In genomic region chr12:70463997-70464396, GRCh38 we compare ENCODE assay signal across 3 cellular contexts.
TF ChIP-seq lines count a peak whose summit lies in the region.

No MANE protein-coding gene starts in this region.

TF ChIP-seq in HepG2, 621 proteins besides CTCF, POLR2A, EP300 and RAD21:
- no peak for TF ChIP-seq ZSCAN29 (CRISPR knock-in tag; conservative IDR thresholded peaks at IDR 0.05)
- TF ChIP-seq ZNF124 (CRISPR knock-in tag; IDR thresholded peaks at IDR 0.05) = peak; percentile 100
- TF ChIP-seq ZNF441 (CRISPR knock-in tag; IDR thresholded peaks at IDR 0.05; ENCODE audit: borderline replicate concordance) = peak; percentile 59; the same call in 1 of the 2 replicates
TF ChIP-seq in HepG2: peak in this region for 2.

TF ChIP-seq in HCT116, 20 proteins besides CTCF, POLR2A, EP300 and RAD21:
- peak; percentile 57; the same call in 1 of the 2 replicates for TF ChIP-seq CBX3 (IDR thresholded peaks at IDR 0.05; ENCODE audit: low read depth)
- no peak for TF ChIP-seq ELF1 (IDR thresholded peaks at IDR 0.05; ENCODE audit: borderline replicate concordance, low read depth)
- no peak for TF ChIP-seq ZFX (IDR thresholded peaks at IDR 0.05)

TF ChIP-seq in K562, 482 proteins besides CTCF, POLR2A, EP300 and RAD21:
- TF ChIP-seq ZNF696 (CRISPR knock-in tag; conservative IDR thresholded peaks at IDR 0.05) = no peak
- TF ChIP-seq MCM7 (IDR thresholded peaks at IDR 0.05) = no peak
- no peak for TF ChIP-seq SOX6 (IDR thresholded peaks at IDR 0.05)
- TF ChIP-seq CBX5 (IDR thresholded peaks at IDR 0.05; ENCODE audit: borderline replicate concordance, low read depth) = peak; percentile 89
- no peak for TF ChIP-seq CREM (IDR thresholded peaks at IDR 0.05; ENCODE audit: low read depth)
- TF ChIP-seq ZNF280A (IDR thresholded peaks at IDR 0.05; ENCODE audit: low read depth, partially characterized antibody) = peak; percentile 9
- TF ChIP-seq ZNF551 (CRISPR knock-in tag; IDR thresholded peaks at IDR 0.05) = no peak
- TF ChIP-seq SFPQ (IDR thresholded peaks at IDR 0.05; ENCODE audit: low read depth, low read length) = no peak
- TF ChIP-seq MAFG (tag; conservative IDR thresholded peaks at IDR 0.05) = no peak
- TF ChIP-seq ZNF766 (CRISPR knock-in tag; conservative IDR thresholded peaks at IDR 0.05) = no peak
- TF ChIP-seq ZNF584 (CRISPR knock-in tag; IDR thresholded peaks at IDR 0.05; ENCODE audit: low read depth) = no peak
- no peak for TF ChIP-seq COPS2 (conservative IDR thresholded peaks at IDR 0.05)
- TF ChIP-seq CBX3 (IDR thresholded peaks at IDR 0.05; ENCODE audit: borderline replicate concordance in 1 of 2, low read length in 2 of 2) = peak in 1 of 2 experiments; percentile 75; a peak in 2 of 3 replicates
- TF ChIP-seq TCF7 (IDR thresholded peaks at IDR 0.05; ENCODE audit: borderline replicate concordance) = no peak
- peak; percentile 97 for TF ChIP-seq ZNF124 (CRISPR knock-in tag; IDR thresholded peaks at IDR 0.05)
- no peak for TF ChIP-seq NFXL1 (CRISPR knock-in tag; IDR thresholded peaks at IDR 0.05)
- TF ChIP-seq CC2D1A (IDR thresholded peaks at IDR 0.05) = no peak
- no peak for TF ChIP-seq ZNF75A (CRISPR knock-in tag; IDR thresholded peaks at IDR 0.05)
- TF ChIP-seq TRIM28 (IDR thresholded peaks at IDR 0.05) = peak; percentile 85; the same call in 1 of the 2 replicates
- no peak for TF ChIP-seq ZNF431 (CRISPR knock-in tag; IDR thresholded peaks at IDR 0.05)
- no peak for TF ChIP-seq ZFP30 (CRISPR knock-in tag; IDR thresholded peaks at IDR 0.05; ENCODE audit: borderline replicate concordance)
